ENCODE assay signal across 1 cellular context in the genomic region with DNA sequence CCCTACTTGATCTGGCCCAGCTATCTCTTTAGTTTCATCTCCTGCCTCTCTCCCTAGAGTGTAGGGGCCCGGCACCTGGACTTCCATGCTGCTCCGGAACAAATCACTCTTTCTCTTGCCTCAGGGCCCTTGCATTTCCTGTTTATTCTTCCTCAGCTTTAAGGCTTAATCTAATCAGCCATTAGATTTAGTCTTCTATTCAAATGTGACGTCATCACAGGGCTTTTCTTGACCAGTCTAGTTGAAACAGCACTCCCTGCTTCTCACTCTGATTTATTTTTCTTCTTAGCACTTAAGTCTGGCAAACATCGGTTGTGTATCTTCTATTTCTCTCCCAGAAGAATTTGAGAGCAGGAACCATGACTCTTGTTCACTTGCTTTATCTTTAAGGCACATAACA.
TF ChIP-seq lines count a peak whose summit lies in the region.

No MANE protein-coding gene starts in this region.

TF ChIP-seq in GM23338, 12 proteins besides CTCF, POLR2A, EP300 and RAD21:
- TF ChIP-seq ZNF114 (CRISPR knock-in tag; IDR thresholded peaks at IDR 0.05) (no peak), CREB1 (CRISPR knock-in tag; IDR thresholded peaks at IDR 0.05; ENCODE audit: low read depth) (no peak), POLR2AphosphoS5 (IDR thresholded peaks at IDR 0.05; ENCODE audit: low read depth) (no peak), NANOG (IDR thresholded peaks at IDR 0.05; ENCODE audit: borderline replicate concordance) (no peak), JUNB (IDR thresholded peaks at IDR 0.05; ENCODE audit: unreplicated experiment) (no peak), EZH2 (IDR thresholded peaks at IDR 0.05; ENCODE audit: low read depth, unreplicated experiment) (no peak)
- TF ChIP-seq, protein P1, sequence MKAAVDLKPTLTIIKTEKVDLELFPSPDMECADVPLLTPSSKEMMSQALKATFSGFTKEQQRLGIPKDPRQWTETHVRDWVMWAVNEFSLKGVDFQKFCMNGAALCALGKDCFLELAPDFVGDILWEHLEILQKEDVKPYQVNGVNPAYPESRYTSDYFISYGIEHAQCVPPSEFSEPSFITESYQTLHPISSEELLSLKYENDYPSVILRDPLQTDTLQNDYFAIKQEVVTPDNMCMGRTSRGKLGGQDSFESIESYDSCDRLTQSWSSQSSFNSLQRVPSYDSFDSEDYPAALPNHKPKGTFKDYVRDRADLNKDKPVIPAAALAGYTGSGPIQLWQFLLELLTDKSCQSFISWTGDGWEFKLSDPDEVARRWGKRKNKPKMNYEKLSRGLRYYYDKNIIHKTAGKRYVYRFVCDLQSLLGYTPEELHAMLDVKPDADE (IDR thresholded peaks at IDR 0.05): no peak
